ENCODE assay signal across 4 cellular contexts in genomic region chr19:49969355-49969754, GRCh38. TPM values are rescaled to one million over a fixed set of nuclear protein-coding genes. Genes with fewer than 3 reads are reported as not detected.
"Had no signal": no experiment of that assay in that cellular context is flagged by ENCODE, and none has a peak within 500 bp of the region (broad histone marks: within the 10 kb centered on the region; RNA-seq: fewer than 3 reads in every experiment).

No MANE protein-coding gene starts in this region.

RNA-seq across cellular contexts. Expression of gene SIGLEC11, which starts 8.4 kb away (rescaled TPM):
- total RNA-seq: epithelial cell of proximal tubule, fibroblast of lung, lung microvascular endothelial cell, pulmonary artery endothelial cell had no signal
- polyA plus RNA-seq: fibroblast of lung had no signal
